ENCODE assay signal across 12 cellular contexts in genomic region chr18:79245517-79246001, GRCh38.
DNase-seq lines count a peak whose midpoint lies in the region; ATAC-seq and TF ChIP-seq lines count a peak whose summit lies in the region.
"Had no signal": no experiment of that assay in that cellular context is flagged by ENCODE, and none has a peak within 500 bp of the region (broad histone marks: within the 10 kb centered on the region; RNA-seq: fewer than 3 reads in every experiment).

No MANE protein-coding gene starts in this region.

- POLR2A ChIA-PET in PC-3 (lab: Charles Lee; ENCODE audit: unreplicated experiment), result interaction anchor here (0.7 kb wide), 1 partner anchor 261 kb away, joined by 23 read pairs; no protein-coding TSS in a partner anchor

- peak overlapping the region; percentile 31; the same call in 1 of the 2 replicates for H2AFZ ChIP-seq in PC-3 (ENCODE audit: low read length)

- intact Hi-C loops in PC-3 (cut with micrococcal nuclease), result loop anchor here (1.0 to 2.0 kb wide), 3 partner anchors 43 to 260 kb away; no protein-coding TSS in a partner anchor
- intact Hi-C loops in cardiac septum (cut with DNase I), result loop anchor here (10.0 kb wide), 1 partner anchor 371 kb away; no protein-coding TSS in a partner anchor
- intact Hi-C loops in gastrocnemius medialis (cut with DNase I; ENCODE audit: low total_unique reads), result loop anchor here (5.0 to 10.0 kb wide), 2 partner anchors 258 to 1341 kb away; no protein-coding TSS in a partner anchor

- DNase-seq in A172 (ENCODE audit: low spot score) (peak; percentile 89), DMS153 (lab: John Stamatoyannopoulos, UW) (peak; percentile 11), PC-3 (peak; percentile 93), cardiac septum (ENCODE audit: low spot score) (no peak), MV-4-11 (lab: John Stamatoyannopoulos, UW) (no peak), brain microvascular endothelial cell (no peak), gastrocnemius medialis (no peak)
- DNase-seq in activated effector memory CD4-positive, alpha-beta T cell treated with anti-CD3 and anti-CD28 coated beads, Interleukin-2, amount 50 U/mL, for 16 hours, result peak; percentile 78
- DNase-seq: activated CD8-positive, alpha-beta memory T cell treated with anti-CD3 and anti-CD28 coated beads, Interleukin-2, amount 50 U/mL, for 4 hours; KBM-7; natural killer cell; SHP77 had no signal

- peak overlapping the region; percentile 69 for H3K9ac ChIP-seq in PC-3 (ENCODE audit: low read length)

- no peak for TF ChIP-seq POLR2A in gastrocnemius medialis (IDR thresholded peaks at IDR 0.05)

- peak overlapping the region; percentile 82 for H3K4me2 ChIP-seq in PC-3 (ENCODE audit: low read length)

- H3K36me3 ChIP-seq in PC-3 (ENCODE audit: low read depth, low read length), result no peaks in the 10 kb centered on the region
- H3K36me3 ChIP-seq in brain microvascular endothelial cell (replicated peaks), result no peaks in the 10 kb centered on the region
- no peaks in the 10 kb centered on the region for H3K36me3 ChIP-seq in gastrocnemius medialis

- no peaks in the 10 kb centered on the region for H3K27me3 ChIP-seq in PC-3 (ENCODE audit: low read length)
- no peaks in the 10 kb centered on the region for H3K27me3 ChIP-seq in brain microvascular endothelial cell (replicated peaks)
- no peaks in the 10 kb centered on the region for H3K27me3 ChIP-seq in gastrocnemius medialis

- ATAC-seq in PC-3, result peak; percentile 61
- no peak for ATAC-seq in gastrocnemius medialis

- H3K4me1 ChIP-seq in PC-3 (ENCODE audit: insufficient read depth, low read length) (peaks cover 7% of the 10 kb centered on the region), gastrocnemius medialis (peaks cover 4 to 12% of the 10 kb centered on the region in 2 donors)

- H3K27ac ChIP-seq in PC-3 (ENCODE audit: low read length), result peak overlapping the region; percentile 83
- H3K27ac ChIP-seq in brain microvascular endothelial cell, result no peak overlapping the region
- H3K27ac ChIP-seq in gastrocnemius medialis, result no peak overlapping the region

- H3K9me3 ChIP-seq in PC-3 (ENCODE audit: low read length), result no peaks in the 10 kb centered on the region
- no peaks in the 10 kb centered on the region for H3K9me3 ChIP-seq in gastrocnemius medialis

- in situ Hi-C loops in brain microvascular endothelial cell (cut with HindIII; ENCODE audit: low pct_ligation_motif_present, low sequenced_read_pairs), result no loop called here
- in situ Hi-C loops in gastrocnemius medialis (cut with MboI; ENCODE audit: low sequenced_read_pairs in 4 of 4), result loop anchor here in 2 of 4 donors (10.0 to 25.0 kb wide), 2 partner anchors 258 to 261 kb away; partner anchors contain the start of gene SALL3 (in 1 of the 2)

- H3K4me3 ChIP-seq in PC-3 (ENCODE audit: low read length), result peak overlapping the region; percentile 59
- no peak overlapping the region for H3K4me3 ChIP-seq in brain microvascular endothelial cell (ENCODE audit: low read depth, low read length)
- no peak overlapping the region for H3K4me3 ChIP-seq in gastrocnemius medialis

- H3F3A ChIP-seq in PC-3 (ENCODE audit: low read length, unreplicated experiment), result no peaks in the 10 kb centered on the region

- no peaks in the 10 kb centered on the region for H3K79me2 ChIP-seq in PC-3 (ENCODE audit: low read length)

- CTCF ChIA-PET in PC-3 (lab: Charles Lee), result interaction anchor here (0.7 kb wide), 1 partner anchor 28 kb away, joined by 10 read pairs; no protein-coding TSS in a partner anchor

- H4K20me1 ChIP-seq in PC-3 (ENCODE audit: low read length), result no peaks in the 10 kb centered on the region

- no peaks in the 10 kb centered on the region for H3K9me2 ChIP-seq in PC-3 (replicated peaks; ENCODE audit: low read length)

- no TSS peak for BruUV-seq in PC-3 (replicated peaks; lab: Mats Ljungman, UMichigan)

- TF ChIP-seq CTCF in PC-3 (conservative IDR thresholded peaks at IDR 0.05; ENCODE audit: low read depth, low read length) (no peak), brain microvascular endothelial cell (IDR thresholded peaks at IDR 0.05; ENCODE audit: low read depth, low read length, missing control alignments) (no peak), gastrocnemius medialis (IDR thresholded peaks at IDR 0.05 in 4 of 5, conservative IDR thresholded peaks at IDR 0.05 in 1 of 5) (no peak)

Comparison
In these comparisons a context has a peak if more than half of its experiments do, and no peak if none do; other contexts are left out.
1. DNase-seq: peak in A172 (single experiment), DMS153 (single experiment), PC-3 (single experiment) and activated effector memory CD4-positive, alpha-beta T cell treated with anti-CD3 and anti-CD28 coated beads, Interleukin-2, amount 50 U/mL, for 16 hours (single experiment); none in cardiac septum (single experiment), MV-4-11 (single experiment), brain microvascular endothelial cell (single experiment) and gastrocnemius medialis (0 of 2).